ENCODE assay signal across 26 cellular contexts in genomic region chr19:45828523-45828922, GRCh38. TPM values are rescaled to one million over a fixed set of nuclear protein-coding genes. Genes with fewer than 3 reads are reported as not detected.
DNase-seq lines count a peak whose midpoint lies in the region; ATAC-seq and TF ChIP-seq lines count a peak whose summit lies in the region.
"Had no signal": no experiment of that assay in that cellular context is flagged by ENCODE, and none has a peak within 500 bp of the region (broad histone marks: within the 10 kb centered on the region; RNA-seq: fewer than 3 reads in every experiment).

No MANE protein-coding gene starts in this region.

- no peak for DNase-seq in activated T-cell treated with anti-CD3 and anti-CD28 coated beads, Interleukin-2, amount 50 U/mL, for 72 hours
- no peak for DNase-seq in activated T-cell treated with anti-CD3 and anti-CD28 coated beads, Interleukin-2, amount 50 U/mL, for 1 hour
- DNase-seq in Right ventricle myocardium inferior (ENCODE audit: missing footprints), result no peak
- no peak for DNase-seq in right atrium auricular region (ENCODE audit: low spot score)
- no peak for DNase-seq in nephron progenitor cell
- DNase-seq in UCSD-AML1 (lab: John Stamatoyannopoulos, UW; ENCODE audit: unreplicated experiment), result no peak
- no peak for DNase-seq in NCI-H345 treated with DMSO at 0.1 percent for 48 hours (lab: John Stamatoyannopoulos, UW; ENCODE audit: unreplicated experiment)
- no peak for DNase-seq in natural killer cell treated with Interleukin-12 subunit alpha and Interleukin-12 subunit beta and Interleukin-15 and Interleukin-18, amount 100 ng/mL, for 72 hours (ENCODE audit: low spot score)
- DNase-seq: 8988T, ACHN, DMS53, GM23248, H7, KBM-7, MV-4-11, NCI-H1105, NCI-H1436 treated with DMSO at 0.1 percent for 48 hours, NCI-H187 treated with DMSO at 0.1 percent for 48 hours, NCI-H2171 treated with DMSO at 0.1 percent for 48 hours, NCI-H345, NCI-H524, NCI-H748 treated with DMSO at 0.1 percent for 48 hours, PC-3, SJCRH30 had no signal

- TF ChIP-seq CTCF in right atrium auricular region (IDR thresholded peaks at IDR 0.05), result no peak
- no peak for TF ChIP-seq CTCF in nephron progenitor cell (IDR thresholded peaks at IDR 0.05)

- H3K27ac ChIP-seq in right atrium auricular region, result no peak overlapping the region
- H3K27ac ChIP-seq: GM23248, SJCRH30 had no signal

- no peaks in the 10 kb centered on the region for H3K27me3 Mint-ChIP-seq in activated T-cell treated with anti-CD3 and anti-CD28 coated beads, Interleukin-2, amount 50 U/mL, for 72 hours (ENCODE audit: low read depth)
- peaks cover 3% of the 10 kb centered on the region for H3K27me3 Mint-ChIP-seq in nephron progenitor cell (ENCODE audit: low read depth, poor library complexity)
- no peaks in the 10 kb centered on the region for H3K27me3 Mint-ChIP-seq in natural killer cell treated with Interleukin-12 subunit alpha and Interleukin-12 subunit beta and Interleukin-15 and Interleukin-18, amount 100 ng/mL, for 72 hours

- H3K36me3 Mint-ChIP-seq in activated T-cell treated with anti-CD3 and anti-CD28 coated beads, Interleukin-2, amount 50 U/mL, for 72 hours (ENCODE audit: insufficient read depth in 2 of 2), result peaks cover 12 to 33% of the 10 kb centered on the region in 2 donors
- peaks cover 53% of the 10 kb centered on the region for H3K36me3 Mint-ChIP-seq in nephron progenitor cell (ENCODE audit: low read depth)
- peaks cover 25% of the 10 kb centered on the region for H3K36me3 Mint-ChIP-seq in natural killer cell treated with Interleukin-12 subunit alpha and Interleukin-12 subunit beta and Interleukin-15 and Interleukin-18, amount 100 ng/mL, for 72 hours

- H3K27ac Mint-ChIP-seq in activated T-cell treated with anti-CD3 and anti-CD28 coated beads, Interleukin-2, amount 50 U/mL, for 72 hours, result peak overlapping the region; percentile 26
- H3K27ac Mint-ChIP-seq in nephron progenitor cell, result peak overlapping the region; percentile 81
- peak overlapping the region in 1 of 2 donors; percentile 34 for H3K27ac Mint-ChIP-seq in natural killer cell treated with Interleukin-12 subunit alpha and Interleukin-12 subunit beta and Interleukin-15 and Interleukin-18, amount 100 ng/mL, for 72 hours

- H3K9me3 ChIP-seq in right atrium auricular region, result no peaks in the 10 kb centered on the region
- H3K9me3 ChIP-seq: SJCRH30 had no signal

- no peaks in the 10 kb centered on the region for H3K4me1 ChIP-seq in right atrium auricular region
- H3K4me1 ChIP-seq: SJCRH30 had no signal

- intact Hi-C loops in Right ventricle myocardium inferior (cut with DNase I), result no loop called here

- peaks cover 99% of the 10 kb centered on the region for H3K36me3 ChIP-seq in right atrium auricular region

- no peak for ATAC-seq in activated T-cell treated with anti-CD3 and anti-CD28 coated beads, Interleukin-2, amount 50 U/mL, for 72 hours (replicated peaks in 1 of 2)
- ATAC-seq in Right ventricle myocardium inferior, result peak; percentile 4
- no peak for ATAC-seq in natural killer cell treated with Interleukin-12 subunit alpha and Interleukin-12 subunit beta and Interleukin-15 and Interleukin-18, amount 100 ng/mL, for 72 hours
- ATAC-seq: PC-3 had no signal

- no peaks in the 10 kb centered on the region for H3K27me3 ChIP-seq in right atrium auricular region
- H3K27me3 ChIP-seq: SJCRH30 had no signal

- H3K4me1 Mint-ChIP-seq in activated T-cell treated with anti-CD3 and anti-CD28 coated beads, Interleukin-2, amount 50 U/mL, for 72 hours (ENCODE audit: low read depth), result peaks cover 4% of the 10 kb centered on the region
- no peaks in the 10 kb centered on the region for H3K4me1 Mint-ChIP-seq in nephron progenitor cell
- H3K4me1 Mint-ChIP-seq in natural killer cell treated with Interleukin-12 subunit alpha and Interleukin-12 subunit beta and Interleukin-15 and Interleukin-18, amount 100 ng/mL, for 72 hours (ENCODE audit: low read depth in 2 of 2), result peaks cover 0 to 14% of the 10 kb centered on the region in 2 donors

- H3K4me3 ChIP-seq in right atrium auricular region, result no peak overlapping the region
- H3K4me3 ChIP-seq: GM23248, SJCRH30 had no signal

- no peaks in the 10 kb centered on the region for H3K9me3 Mint-ChIP-seq in activated T-cell treated with anti-CD3 and anti-CD28 coated beads, Interleukin-2, amount 50 U/mL, for 72 hours
- H3K9me3 Mint-ChIP-seq in nephron progenitor cell, result no peaks in the 10 kb centered on the region
- no peaks in the 10 kb centered on the region for H3K9me3 Mint-ChIP-seq in natural killer cell treated with Interleukin-12 subunit alpha and Interleukin-12 subunit beta and Interleukin-15 and Interleukin-18, amount 100 ng/mL, for 72 hours

- no peak overlapping the region for H3K4me3 Mint-ChIP-seq in activated T-cell treated with anti-CD3 and anti-CD28 coated beads, Interleukin-2, amount 50 U/mL, for 72 hours
- no peak overlapping the region for H3K4me3 Mint-ChIP-seq in nephron progenitor cell
- H3K4me3 Mint-ChIP-seq in natural killer cell treated with Interleukin-12 subunit alpha and Interleukin-12 subunit beta and Interleukin-15 and Interleukin-18, amount 100 ng/mL, for 72 hours, result no peak overlapping the region

RNA-seq across cellular contexts. Expression of gene RSPH6A, which starts 13.4 kb away (rescaled TPM):
- under 1 TPM; 0.43 to 0.60 TPM for total RNA-seq in activated T-cell treated with anti-CD3 and anti-CD28 coated beads, Interleukin-2, amount 50 U/mL, for 72 hours
- total RNA-seq in Right ventricle myocardium inferior (not detected), right atrium auricular region (not detected)
- under 1 TPM; 0.38 to 0.98 TPM for total RNA-seq in natural killer cell treated with Interleukin-12 subunit alpha and Interleukin-12 subunit beta and Interleukin-15 and Interleukin-18, amount 100 ng/mL, for 72 hours
- total RNA-seq: GM23248, PC-3 had no signal

RNA-seq across cellular contexts. Expression of gene SYMPK, which starts 34.4 kb away (rescaled TPM):
- 100 to 1,000 TPM in 1 of 2 donors, 10 to 100 TPM in 1; 95.5 to 112 TPM for total RNA-seq in activated T-cell treated with anti-CD3 and anti-CD28 coated beads, Interleukin-2, amount 50 U/mL, for 72 hours
- total RNA-seq in Right ventricle myocardium inferior (29.9 TPM), right atrium auricular region (10 to 100 TPM; 16.4 to 20.6 TPM)
- 100 to 1,000 TPM; 107 to 217 TPM for total RNA-seq in natural killer cell treated with Interleukin-12 subunit alpha and Interleukin-12 subunit beta and Interleukin-15 and Interleukin-18, amount 100 ng/mL, for 72 hours

RNA-seq across cellular contexts. Expression of gene FOXA3, which starts 35.6 kb away (rescaled TPM):
- total RNA-seq in activated T-cell treated with anti-CD3 and anti-CD28 coated beads, Interleukin-2, amount 50 U/mL, for 72 hours, result 1 to 10 TPM in 1 of 2 donors, under 1 TPM in 1; 0.88 to 1.6 TPM
- total RNA-seq in Right ventricle myocardium inferior, result not detected
- not detected for total RNA-seq in right atrium auricular region
- total RNA-seq in natural killer cell treated with Interleukin-12 subunit alpha and Interleukin-12 subunit beta and Interleukin-15 and Interleukin-18, amount 100 ng/mL, for 72 hours, result under 1 TPM in 1 of 2 donors, not detected in 1; 0.19 TPM
- total RNA-seq: GM23248, LHCN-M2, MCF 10A had no signal

RNA-seq across cellular contexts. Expression of gene DMWD, which starts 35.9 kb away (rescaled TPM):
- total RNA-seq in activated T-cell treated with anti-CD3 and anti-CD28 coated beads, Interleukin-2, amount 50 U/mL, for 72 hours, result 10 to 100 TPM; 36.7 to 54.1 TPM
- 52.0 TPM for total RNA-seq in Right ventricle myocardium inferior
- 10 to 100 TPM; 41.5 to 55.9 TPM for total RNA-seq in right atrium auricular region
- total RNA-seq in natural killer cell treated with Interleukin-12 subunit alpha and Interleukin-12 subunit beta and Interleukin-15 and Interleukin-18, amount 100 ng/mL, for 72 hours, result 10 to 100 TPM; 51.3 to 76.6 TPM

RNA-seq across cellular contexts. Expression of gene DMPK, which starts 46.2 kb away (rescaled TPM):
- 10 to 100 TPM; 31.7 to 42.4 TPM for total RNA-seq in activated T-cell treated with anti-CD3 and anti-CD28 coated beads, Interleukin-2, amount 50 U/mL, for 72 hours
- total RNA-seq in Right ventricle myocardium inferior, result 233 TPM
- total RNA-seq in right atrium auricular region, result 100 to 1,000 TPM; 107 to 214 TPM
- total RNA-seq in natural killer cell treated with Interleukin-12 subunit alpha and Interleukin-12 subunit beta and Interleukin-15 and Interleukin-18, amount 100 ng/mL, for 72 hours, result 10 to 100 TPM; 40.8 to 51.1 TPM
